In genomic region chr16:78200623-78201096, GRCh38 we compare ENCODE assay signal across 1 cellular context.
TF ChIP-seq lines count a peak whose summit lies in the region.

No MANE protein-coding gene starts in this region.

TF ChIP-seq in HepG2, 621 proteins besides CTCF, POLR2A, EP300 and RAD21 (continued from another document and continues in another):
- TF ChIP-seq ZNF33A (CRISPR knock-in tag; IDR thresholded peaks at IDR 0.05; ENCODE audit: borderline replicate concordance) (no peak), ZNF20 (CRISPR knock-in tag; IDR thresholded peaks at IDR 0.05) (no peak), TP53 (CRISPR knock-in tag; conservative IDR thresholded peaks at IDR 0.05) (no peak), ETS1 (CRISPR knock-in tag; IDR thresholded peaks at IDR 0.05) (no peak), GABPA (IDR thresholded peaks at IDR 0.05; ENCODE audit: low read depth, low read length) (no peak), GABPA (CRISPR knock-in tag; IDR thresholded peaks at IDR 0.05; ENCODE audit: low read depth) (no peak), TFDP2 (CRISPR knock-in tag; IDR thresholded peaks at IDR 0.05) (0 out of 2 replicates have a peak, but pooled peaks have one; percentile 26), ARNT2 (CRISPR knock-in tag; IDR thresholded peaks at IDR 0.05; ENCODE audit: low read depth) (no peak), HHEX (CRISPR knock-in tag; IDR thresholded peaks at IDR 0.05) (0 out of 2 replicates have a peak, but pooled peaks have one; percentile 35), NFYC (CRISPR knock-in tag; IDR thresholded peaks at IDR 0.05) (no peak), SMYD3 (CRISPR knock-in tag; IDR thresholded peaks at IDR 0.05) (0 out of 2 replicates have a peak, but pooled peaks have one; percentile 10), POGK (CRISPR knock-in tag; conservative IDR thresholded peaks at IDR 0.05) (no peak), RBM22 (optimal IDR thresholded peaks at IDR 0.05; ENCODE audit: low read length) (no peak), NPAS2 (CRISPR knock-in tag; IDR thresholded peaks at IDR 0.05; ENCODE audit: borderline replicate concordance) (no peak), CC2D1A (CRISPR knock-in tag; IDR thresholded peaks at IDR 0.05) (no peak), TFE3 (CRISPR knock-in tag; IDR thresholded peaks at IDR 0.05) (no peak), ASH2L (IDR thresholded peaks at IDR 0.05; ENCODE audit: insufficient read length, low read depth, low read length) (no peak), ZNF142 (CRISPR knock-in tag; IDR thresholded peaks at IDR 0.05) (no peak), ZBED4 (CRISPR knock-in tag; IDR thresholded peaks at IDR 0.05; ENCODE audit: borderline replicate concordance) (no peak), SALL2 (CRISPR knock-in tag; IDR thresholded peaks at IDR 0.05) (no peak), ZHX2 (IDR thresholded peaks at IDR 0.05; ENCODE audit: low read depth) (no peak), ZHX2 (CRISPR knock-in tag; IDR thresholded peaks at IDR 0.05; ENCODE audit: borderline replicate concordance) (peak; percentile 65; the same call in 1 of the 2 replicates), ONECUT2 (CRISPR knock-in tag; IDR thresholded peaks at IDR 0.05) (peak; percentile 9; the same call in 1 of the 2 replicates), MBD4 (IDR thresholded peaks at IDR 0.05; ENCODE audit: borderline replicate concordance, low read length) (0 out of 2 replicates have a peak, but pooled peaks have one; percentile 72), ZNF570 (CRISPR knock-in tag; IDR thresholded peaks at IDR 0.05; ENCODE audit: borderline replicate concordance) (no peak), CSRNP1 (CRISPR knock-in tag; IDR thresholded peaks at IDR 0.05) (no peak), TERF1 (CRISPR knock-in tag; IDR thresholded peaks at IDR 0.05) (no peak), ZNF230 (CRISPR knock-in tag; IDR thresholded peaks at IDR 0.05) (no peak), CREBL2 (CRISPR knock-in tag; IDR thresholded peaks at IDR 0.05; ENCODE audit: borderline replicate concordance) (no peak)
